In genomic region chr1:245870698-245871097, GRCh38 we compare ENCODE assay signal across 23 cellular contexts.
DNase-seq lines count a peak whose midpoint lies in the region; ATAC-seq and TF ChIP-seq lines count a peak whose summit lies in the region.
"Had no signal": no experiment of that assay in that cellular context is flagged by ENCODE, and none has a peak within 500 bp of the region (broad histone marks: within the 10 kb centered on the region; RNA-seq: fewer than 3 reads in every experiment).

No MANE protein-coding gene starts in this region.

- H3F3A ChIP-seq in GM23248 (ENCODE audit: insufficient read depth) (peaks cover 48% of the 10 kb centered on the region), smooth muscle cell (ENCODE audit: low read depth) (peaks cover 30% of the 10 kb centered on the region)

- 84 to 86% methylated on average over 6 of the region's 6 CpGs for WGBS in GM23248 (ENCODE audit: low coverage in 1 of 2, low lambda C conversion rate in 2 of 2, missing lambda C conversion rate in 2 of 2), 2 experiments
- WGBS in smooth muscle cell (ENCODE audit: low lambda C conversion rate) = 84% methylated on average over 6 of the region's 6 CpGs

- no peaks in the 10 kb centered on the region for H3K27me3 ChIP-seq in GM23248 (replicated peaks; ENCODE audit: insufficient read depth)
- H3K27me3 ChIP-seq in smooth muscle cell (ENCODE audit: low read depth) = no peaks in the 10 kb centered on the region

- H4K20me1 ChIP-seq in GM23248 (ENCODE audit: insufficient read depth) (no peaks in the 10 kb centered on the region), smooth muscle cell (ENCODE audit: low read depth) (no peaks in the 10 kb centered on the region)

- H3K27ac ChIP-seq in GM23248 (peak overlapping the region; percentile 88), smooth muscle cell (ENCODE audit: low read depth) (peak overlapping the region; percentile 82)
- H3K27ac ChIP-seq: PC-9 had no signal

- DNase-seq in GM23248 (no peak), fibroblast of mammary gland (ENCODE audit: low read depth) (peak; percentile 51), smooth muscle cell (lab: John Stamatoyannopoulos, UW; ENCODE audit: unreplicated experiment) (no peak), NCI-H748 treated with DMSO at 0.1 percent for 48 hours (lab: John Stamatoyannopoulos, UW) (no peak), SW 1271 (lab: John Stamatoyannopoulos, UW) (no peak), NCI-H187 treated with DMSO at 0.1 percent for 48 hours (lab: John Stamatoyannopoulos, UW) (no peak)
- DNase-seq: AML-193; C1 segment of cervical spinal cord; CD4-positive, alpha-beta memory T cell; COR-L47; GF-D8; HCEC 1CT; Karpas-422; NCI-H1092 treated with DMSO at 0.1 percent for 48 hours; NCI-H1436; NCI-H187; NCI-H2171 treated with DMSO at 0.1 percent for 48 hours; NCI-H524; NCI-H774; PC-9; RPMI8226; SHP77 had no signal

- H3K4me1 ChIP-seq in GM23248 (ENCODE audit: insufficient read depth) (peaks cover 46% of the 10 kb centered on the region), smooth muscle cell (ENCODE audit: low read depth) (peaks cover 23% of the 10 kb centered on the region)

- H3K9me3 ChIP-seq in GM23248 (ENCODE audit: low read depth) (no peaks in the 10 kb centered on the region), smooth muscle cell (replicated peaks; ENCODE audit: low read depth) (no peaks in the 10 kb centered on the region)

- H3K36me3 ChIP-seq in GM23248 (ENCODE audit: low read depth) = no peaks in the 10 kb centered on the region
- no peaks in the 10 kb centered on the region for H3K36me3 ChIP-seq in smooth muscle cell (ENCODE audit: low read depth)

- TF ChIP-seq CTCF in fibroblast of mammary gland (conservative IDR thresholded peaks at IDR 0.05; ENCODE audit: control insufficient read depth, insufficient read depth, low read depth, low read length) = no peak
- no peak for TF ChIP-seq CTCF in smooth muscle cell (IDR thresholded peaks at IDR 0.05; ENCODE audit: borderline replicate concordance, insufficient read depth, poor library complexity, severe bottlenecking)

- H3K9me2 ChIP-seq in GM23248 (ENCODE audit: insufficient read depth) = no peaks in the 10 kb centered on the region

- in situ Hi-C loops in GM23248 (cut with MboI) = no loop called here

- H3K9ac ChIP-seq in GM23248 (no peak overlapping the region), smooth muscle cell (ENCODE audit: low read depth) (no peak overlapping the region)

- ATAC-seq in SK-N-SH treated with all-trans-retinoic acid at 6 μM for 48 hours = peak; percentile 5; the same call in 2 of the 3 replicates

- no peaks in the 10 kb centered on the region for H3K79me2 ChIP-seq in GM23248 (ENCODE audit: insufficient read depth)
- peaks cover 7% of the 10 kb centered on the region for H3K79me2 ChIP-seq in smooth muscle cell (ENCODE audit: low read depth)

- H3K4me3 ChIP-seq in GM23248 (no peak overlapping the region), fibroblast of mammary gland (ENCODE audit: control insufficient read depth, low read depth, low read length) (no peak overlapping the region), smooth muscle cell (no peak overlapping the region)
- H3K4me3 ChIP-seq: PC-9 had no signal

- H3K4me2 ChIP-seq in GM23248 (ENCODE audit: unreplicated experiment) (no peak overlapping the region), smooth muscle cell (peak overlapping the region; percentile 49)
- H3K4me2 ChIP-seq: PC-9 had no signal

- no peak overlapping the region for H2AFZ ChIP-seq in GM23248
- H2AFZ ChIP-seq in smooth muscle cell (ENCODE audit: low read depth) = no peak overlapping the region
- H2AFZ ChIP-seq: PC-9 had no signal

TF ChIP-seq in SK-N-SH treated with all-trans-retinoic acid at 6 μM for 48 hours, 23 proteins besides CTCF, POLR2A, EP300 and RAD21:
- TF ChIP-seq, protein P1, sequence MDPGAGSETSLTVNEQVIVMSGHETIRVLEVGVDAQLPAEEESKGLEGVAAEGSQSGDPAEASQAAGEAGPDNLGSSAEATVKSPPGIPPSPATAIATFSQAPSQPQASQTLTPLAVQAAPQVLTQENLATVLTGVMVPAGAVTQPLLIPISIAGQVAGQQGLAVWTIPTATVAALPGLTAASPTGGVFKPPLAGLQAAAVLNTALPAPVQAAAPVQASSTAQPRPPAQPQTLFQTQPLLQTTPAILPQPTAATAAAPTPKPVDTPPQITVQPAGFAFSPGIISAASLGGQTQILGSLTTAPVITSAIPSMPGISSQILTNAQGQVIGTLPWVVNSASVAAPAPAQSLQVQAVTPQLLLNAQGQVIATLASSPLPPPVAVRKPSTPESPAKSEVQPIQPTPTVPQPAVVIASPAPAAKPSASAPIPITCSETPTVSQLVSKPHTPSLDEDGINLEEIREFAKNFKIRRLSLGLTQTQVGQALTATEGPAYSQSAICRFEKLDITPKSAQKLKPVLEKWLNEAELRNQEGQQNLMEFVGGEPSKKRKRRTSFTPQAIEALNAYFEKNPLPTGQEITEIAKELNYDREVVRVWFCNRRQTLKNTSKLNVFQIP (CRISPR knock-in tag; IDR thresholded peaks at IDR 0.05; ENCODE audit: borderline replicate concordance, low read depth) = no peak
- peak; percentile 82 for TF ChIP-seq ZC3H10 (CRISPR knock-in tag; IDR thresholded peaks at IDR 0.05)
- TF ChIP-seq ZFP30 (CRISPR knock-in tag; IDR thresholded peaks at IDR 0.05) = no peak
- TF ChIP-seq BACH2 (CRISPR knock-in tag; IDR thresholded peaks at IDR 0.05; ENCODE audit: borderline replicate concordance) = no peak
